ENCODE assay signal across 8 cellular contexts in the genomic region with DNA sequence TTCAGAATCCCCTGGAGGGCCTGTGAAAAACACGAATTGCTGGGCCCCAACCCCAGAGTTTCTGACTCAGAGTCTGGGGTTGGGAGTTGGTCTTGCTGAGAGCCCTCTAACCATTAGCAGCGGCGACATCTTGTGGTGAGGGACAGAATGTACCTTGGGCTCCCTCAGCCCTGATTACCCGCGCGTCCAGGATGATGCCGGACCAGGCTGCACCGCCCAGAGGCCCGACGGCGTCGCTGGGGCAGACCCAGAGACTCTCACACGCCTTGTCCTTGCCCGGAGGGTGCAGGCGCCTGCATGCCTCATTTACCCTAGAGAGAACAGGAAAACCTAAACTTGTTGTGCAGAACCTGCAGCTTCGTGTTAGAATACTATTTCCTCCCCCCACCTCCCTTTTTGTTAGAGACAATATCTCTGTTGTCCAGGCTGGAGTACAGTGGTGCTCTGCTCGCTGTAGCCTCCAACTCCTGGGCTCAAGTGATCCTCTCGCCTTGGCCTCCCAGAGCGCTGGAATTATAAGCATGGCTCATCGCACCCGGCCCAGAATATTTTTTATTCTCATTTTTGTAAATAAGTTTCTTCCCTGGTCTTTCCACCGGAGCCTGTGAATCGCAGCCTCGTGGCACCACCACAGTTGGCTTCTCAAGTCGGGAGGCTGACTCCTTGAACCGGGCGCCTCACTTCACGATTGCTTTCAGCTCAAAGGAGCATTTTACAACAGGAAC. TPM values are rescaled to one million over a fixed set of nuclear protein-coding genes. Genes with fewer than 3 reads are reported as not detected.
DNase-seq lines count a peak whose midpoint lies in the region; ATAC-seq and TF ChIP-seq lines count a peak whose summit lies in the region.

No MANE protein-coding gene starts in this region.

- H3K27me3 ChIP-seq in cardiac muscle cell (peaks cover 11% of the 10 kb centered on the region), prostate gland (replicated peaks; ENCODE audit: insufficient read depth) (no peaks in the 10 kb centered on the region), uterus (no peaks in the 10 kb centered on the region)

- H3K36me3 Mint-ChIP-seq in activated naive CD4-positive, alpha-beta T cell treated with anti-CD3 and anti-CD28 coated beads, Interleukin-2, amount 50 U/mL, for 72 hours = no peaks in the 10 kb centered on the region

- H3K4me3 ChIP-seq in cardiac muscle cell = no peak overlapping the region
- H3K4me3 ChIP-seq in prostate gland = no peak overlapping the region
- H3K4me3 ChIP-seq in uterus = no peak overlapping the region

- H3K9me3 ChIP-seq in cardiac muscle cell (ENCODE audit: low read depth) = no peaks in the 10 kb centered on the region
- H3K9me3 ChIP-seq in prostate gland = no peaks in the 10 kb centered on the region
- no peaks in the 10 kb centered on the region for H3K9me3 ChIP-seq in uterus

- H3K36me3 ChIP-seq in cardiac muscle cell (no peaks in the 10 kb centered on the region), prostate gland (no peaks in the 10 kb centered on the region), uterus (no peaks in the 10 kb centered on the region)

- 38% methylated on average over 25 of the region's 28 CpGs for WGBS in prostate gland

- peak; percentile 61 for ATAC-seq in HG02623 (IDR thresholded peaks at IDR 0.05; ENCODE audit: unreplicated experiment)
- ATAC-seq in activated naive CD4-positive, alpha-beta T cell treated with anti-CD3 and anti-CD28 coated beads, Interleukin-2, amount 50 U/mL, for 72 hours = peak; percentile 78 to 85

- intact Hi-C loops in prostate gland (cut with DNase I) (loop anchor here (2.0 to 10.0 kb wide), 5 partner anchors 42 to 189 kb away; a partner anchor contains a TSS), uterus (cut with DNase I; ENCODE audit: low total_unique reads) (no loop called here)

- H3K27ac ChIP-seq in cardiac muscle cell (no peak overlapping the region), prostate gland (no peak overlapping the region), uterus (no peak overlapping the region)

- TF ChIP-seq CTCF in GM12872 (IDR thresholded peaks at IDR 0.05; ENCODE audit: insufficient read depth, low read depth, low read length) (peak; percentile 90), cardiac muscle cell (IDR thresholded peaks at IDR 0.05; ENCODE audit: low read depth, low read length) (peak; percentile 84), prostate gland (IDR thresholded peaks at IDR 0.05) (peak in 3 of 4 experiments; percentile 54 to 77 (median 75)), uterus (IDR thresholded peaks at IDR 0.05) (peak; percentile 66 to 75 (median 70))

- H3K4me1 ChIP-seq in cardiac muscle cell (ENCODE audit: low read depth) (no peaks in the 10 kb centered on the region), prostate gland (replicated peaks) (no peaks in the 10 kb centered on the region), uterus (peaks cover 0 to 9% of the 10 kb centered on the region in 2 donors)

- peak; percentile 82 for DNase-seq in NCI-H1092 (lab: John Stamatoyannopoulos, UW)
- peak; percentile 92 for DNase-seq in SKM-1 (lab: John Stamatoyannopoulos, UW; ENCODE audit: unreplicated experiment)
- peak; percentile 75 to 81 for DNase-seq in activated naive CD4-positive, alpha-beta T cell treated with anti-CD3 and anti-CD28 coated beads, Interleukin-2, amount 50 U/mL, for 72 hours (ENCODE audit: low spot score in 2 of 2)
- peak; percentile 91 for DNase-seq in cardiac muscle cell (ENCODE audit: low read depth in 1 of 2, low spot score in 1 of 2)
- DNase-seq in prostate gland (ENCODE audit: low spot score) = peak; percentile 70
- DNase-seq in uterus = peak; percentile 72 to 77

- H3K27ac Mint-ChIP-seq in activated naive CD4-positive, alpha-beta T cell treated with anti-CD3 and anti-CD28 coated beads, Interleukin-2, amount 50 U/mL, for 72 hours = no peak overlapping the region

- no peaks in the 10 kb centered on the region for H3K9me3 Mint-ChIP-seq in activated naive CD4-positive, alpha-beta T cell treated with anti-CD3 and anti-CD28 coated beads, Interleukin-2, amount 50 U/mL, for 72 hours

- TF ChIP-seq POLR2A in prostate gland (IDR thresholded peaks at IDR 0.05) = no peak
- no peak for TF ChIP-seq POLR2A in uterus (IDR thresholded peaks at IDR 0.05)

RNA-seq across cellular contexts. Expression of a gene that starts 22.2 kb away (rescaled TPM):
- total RNA-seq in activated naive CD4-positive, alpha-beta T cell treated with anti-CD3 and anti-CD28 coated beads, Interleukin-2, amount 50 U/mL, for 72 hours = not detected
- 0.46 TPM in 1 of 2 replicates, not detected in the other for total RNA-seq in cardiac muscle cell
- 0.49 and 0.99 TPM in 2 replicates for polyA plus RNA-seq in cardiac muscle cell
- under 1 TPM; 0.27 to 0.28 TPM for total RNA-seq in prostate gland
- under 1 TPM in 1 of 4 donors, not detected in 3; 0.21 TPM for total RNA-seq in uterus
